In genomic region chr11:75534291-75535038, GRCh38 we compare ENCODE assay signal across 1 cellular context.
TF ChIP-seq lines count a peak whose summit lies in the region.

No MANE protein-coding gene starts in this region.

TF ChIP-seq in HepG2, 621 proteins besides CTCF, POLR2A, EP300 and RAD21:
- peak; percentile 63; the same call in 1 of the 2 replicates for TF ChIP-seq PPARG (CRISPR knock-in tag; conservative IDR thresholded peaks at IDR 0.05)
- peak; percentile 74 to 76 for TF ChIP-seq MAFK (conservative IDR thresholded peaks at IDR 0.05 in 1 of 2, IDR thresholded peaks at IDR 0.05 in 1 of 2; ENCODE audit: low read length in 2 of 2)
- peak; percentile 71 for TF ChIP-seq MAFF (IDR thresholded peaks at IDR 0.05; ENCODE audit: low read depth, low read length)
- TF ChIP-seq IKZF4 (CRISPR knock-in tag; IDR thresholded peaks at IDR 0.05; ENCODE audit: borderline replicate concordance, low read depth, not compliant biosample characterization), result no peak
